14 cellular contexts compared by ENCODE assay signal in the genomic region with DNA sequence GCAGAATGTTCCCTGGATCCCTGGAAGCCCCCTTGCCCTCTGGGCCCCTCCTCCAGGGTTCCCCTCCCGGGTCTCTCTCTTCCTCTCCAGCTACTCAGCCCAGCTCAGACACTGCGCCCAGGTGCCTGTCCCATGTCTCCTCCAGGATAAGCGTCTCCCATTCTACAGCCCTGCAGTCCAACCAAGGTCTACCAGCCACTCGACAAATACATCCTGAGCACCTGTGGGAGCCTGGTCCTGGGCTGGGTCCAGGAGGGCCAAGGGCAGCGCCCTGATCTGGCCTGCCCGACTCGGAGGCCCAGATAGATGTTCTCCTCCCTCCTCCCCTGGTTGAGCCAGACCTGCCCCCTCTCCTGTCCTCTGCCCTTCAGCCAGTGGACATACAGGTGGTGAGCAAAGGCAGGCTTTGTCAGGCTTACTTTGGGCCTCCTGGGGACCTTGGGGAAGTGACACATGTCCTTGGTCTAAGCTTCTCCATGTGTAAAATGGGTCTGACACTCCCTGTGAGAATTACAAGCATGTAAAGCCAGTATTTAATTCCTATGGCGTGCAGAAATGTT. TPM values are rescaled to one million over a fixed set of nuclear protein-coding genes. Genes with fewer than 3 reads are reported as not detected.
DNase-seq lines count a peak whose midpoint lies in the region; ATAC-seq and TF ChIP-seq lines count a peak whose summit lies in the region.
"Had no signal": no experiment of that assay in that cellular context is flagged by ENCODE, and none has a peak within 500 bp of the region (broad histone marks: within the 10 kb centered on the region; RNA-seq: fewer than 3 reads in every experiment).

No MANE protein-coding gene starts in this region.

- 0 out of 2 replicates have a peak, but pooled peaks have one; percentile 35 for ATAC-seq in Panc1
- ATAC-seq in HG02884 (IDR thresholded peaks at IDR 0.05; ENCODE audit: unreplicated experiment), result no peak

- H3K9me3 ChIP-seq in Panc1 (ENCODE audit: control insufficient read depth, insufficient read depth, low read depth, low read length) (no peaks in the 10 kb centered on the region), hepatocyte (ENCODE audit: low read depth) (no peaks in the 10 kb centered on the region)
- H3K9me3 ChIP-seq: neutrophil had no signal

- DNase-seq in activated CD8-positive, alpha-beta memory T cell treated with anti-CD3 and anti-CD28 coated beads, Interleukin-2, amount 50 U/mL, for 48 hours, result peak; percentile 49
- no peak for DNase-seq in activated CD8-positive, alpha-beta memory T cell treated with anti-CD3 and anti-CD28 coated beads for 24 hours
- no peak for DNase-seq in Panc1 (ENCODE audit: low read depth, low spot score)
- DNase-seq in hepatocyte (ENCODE audit: low spot score), result peak; percentile 1
- DNase-seq in posterior vena cava (ENCODE audit: low spot score), result peak; percentile 63
- no peak for DNase-seq in AG08395 (ENCODE audit: low spot score)
- DNase-seq in DMS153 (lab: John Stamatoyannopoulos, UW), result no peak
- DNase-seq: amniotic stem cell, foreskin fibroblast, NCI-H146, NCI-H774, SHP77 treated with DMSO at 0.1 percent for 48 hours had no signal

- CTCF ChIA-PET in Panc1 (lab: Charles Lee), result no interaction called here

- H3K4me3 ChIP-seq in Panc1 (ENCODE audit: low read depth in 2 of 2, low read length in 2 of 2), result no peak overlapping the region
- H3K4me3 ChIP-seq in hepatocyte, result no peak overlapping the region

- H4K20me1 ChIP-seq in hepatocyte (ENCODE audit: insufficient read depth, poor library complexity, severe bottlenecking), result no peaks in the 10 kb centered on the region

- no peak for TF ChIP-seq CTCF in Panc1 (IDR thresholded peaks at IDR 0.05)
- no peak for TF ChIP-seq CTCF in hepatocyte (IDR thresholded peaks at IDR 0.05; ENCODE audit: poor library complexity)

- H3K27me3 ChIP-seq in Panc1 (ENCODE audit: control insufficient read depth, insufficient read depth, low read length) (peaks cover 13% of the 10 kb centered on the region), hepatocyte (peaks cover 73% of the 10 kb centered on the region)

- BruUV-seq in Panc1 (replicated peaks; lab: Mats Ljungman, UMichigan), result no TSS peak

- H3K36me3 ChIP-seq in Panc1 (ENCODE audit: control insufficient read depth, insufficient read depth, low read length), result no peaks in the 10 kb centered on the region
- H3K36me3 ChIP-seq in hepatocyte (replicated peaks; ENCODE audit: insufficient read depth, low read depth), result no peaks in the 10 kb centered on the region
- H3K36me3 ChIP-seq: neutrophil had no signal

- no peaks in the 10 kb centered on the region for H3K79me2 ChIP-seq in hepatocyte

- no peak overlapping the region for H2AFZ ChIP-seq in hepatocyte

- in situ Hi-C loops in Panc1 (cut with HindIII; ENCODE audit: low pct_unique_long_range_greater_than_20kb, low sequenced_read_pairs), result no loop called here

- H3K4me1 ChIP-seq in Panc1 (ENCODE audit: control insufficient read depth, insufficient read depth, low read length), result no peaks in the 10 kb centered on the region
- H3K4me1 ChIP-seq in hepatocyte (ENCODE audit: insufficient read depth), result peaks cover 5% of the 10 kb centered on the region

- POLR2A ChIA-PET in Panc1 (lab: Charles Lee), result no interaction called here

- no peaks in the 10 kb centered on the region for H3K9me2 ChIP-seq in hepatocyte (replicated peaks; ENCODE audit: insufficient read depth)

- intact Hi-C loops in Panc1 (cut with micrococcal nuclease; ENCODE audit: unreplicated experiment) (no loop called here), posterior vena cava (cut with DNase I) (no loop called here)

- H3K4me2 ChIP-seq in hepatocyte, result no peak overlapping the region

- 94% methylated on average over 5 of the region's 8 CpGs for WGBS in hepatocyte (ENCODE audit: low lambda C conversion rate, missing lambda C conversion rate)

- no peak overlapping the region for H3K27ac ChIP-seq in Panc1 (ENCODE audit: low read length)
- H3K27ac ChIP-seq in hepatocyte, result no peak overlapping the region
- H3K27ac ChIP-seq: neutrophil had no signal

RNA-seq across cellular contexts. Expression of gene FLT4, which starts 1.4 kb away (rescaled TPM):
- total RNA-seq in Panc1 (2021; ENCODE audit: unreplicated experiment), result 0.44 TPM
- 1.5 TPM for polyA plus RNA-seq in Panc1 (2012; ENCODE audit: insufficient read length)
- total RNA-seq in hepatocyte, result 0.90 and 2.2 TPM in 2 replicates
- 0.83 and 1.3 TPM in 2 replicates for polyA plus RNA-seq in hepatocyte
- 10 to 100 TPM; 18.0 to 29.6 TPM for total RNA-seq in posterior vena cava

RNA-seq across cellular contexts. Expression of gene SCGB3A1, which starts 56.7 kb away (rescaled TPM):
- total RNA-seq in Panc1 (2021; ENCODE audit: unreplicated experiment) (not detected), hepatocyte (not detected in 2 replicates), posterior vena cava (not detected)
- polyA plus RNA-seq in Panc1 (2012; ENCODE audit: insufficient read length), result not detected
- polyA plus RNA-seq in hepatocyte, result not detected in 2 replicates

Comparison
In these comparisons a context has a peak if more than half of its experiments do, and no peak if none do; other contexts are left out.
1. DNase-seq: peak in activated CD8-positive, alpha-beta memory T cell treated with anti-CD3 and anti-CD28 coated beads, Interleukin-2, amount 50 U/mL, for 48 hours (single experiment), hepatocyte (single experiment) and posterior vena cava (single experiment); none in activated CD8-positive, alpha-beta memory T cell treated with anti-CD3 and anti-CD28 coated beads for 24 hours (single experiment), Panc1 (single experiment), AG08395 (single experiment) and DMS153 (single experiment).